Comparison of ENCODE assay signal across 1 cellular context in genomic region chr2:236852100-236852976, GRCh38.
A peak's percentile ranks its signal among the peaks of the same experiment; 100 is the strongest.
TF ChIP-seq lines count a peak whose summit lies in the region.

No MANE protein-coding gene starts in this region.

TF ChIP-seq in H1, 55 proteins besides CTCF, POLR2A, EP300 and RAD21:
- TF ChIP-seq E2F6 (IDR thresholded peaks at IDR 0.05) (peak; percentile 34; the same call in 1 of the 2 replicates), TAF7 (optimal IDR thresholded peaks at IDR 0.05; ENCODE audit: borderline replicate concordance, low read depth, low read length) (no peak)
TF ChIP-seq in H1: peak in this region for 1.
